Comparison of ENCODE assay signal across 32 cellular contexts in the genomic region with DNA sequence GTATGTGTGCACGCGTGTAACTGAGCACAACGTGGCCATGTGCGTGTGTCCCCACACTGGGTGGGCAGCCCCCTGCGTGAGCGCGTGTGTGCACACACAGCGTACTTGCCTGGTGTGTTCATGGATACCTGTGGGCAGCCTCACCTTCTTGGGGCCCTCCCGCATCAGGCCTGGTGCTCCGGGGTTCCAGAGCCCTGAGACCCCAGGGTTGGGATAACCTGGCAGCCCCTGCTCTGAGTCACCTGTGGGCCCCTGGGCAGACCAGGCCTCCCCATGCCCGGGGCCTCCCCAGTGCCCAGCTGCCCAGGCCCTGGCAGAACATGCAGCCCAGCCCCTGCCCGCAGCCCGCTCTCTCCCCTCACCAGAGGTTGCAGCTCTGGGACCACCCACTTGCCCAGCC. TPM values are rescaled to one million over a fixed set of nuclear protein-coding genes. Genes with fewer than 3 reads are reported as not detected.
"Had no signal": no experiment of that assay in that cellular context is flagged by ENCODE, and none has a peak within 500 bp of the region (broad histone marks: within the 10 kb centered on the region; RNA-seq: fewer than 3 reads in every experiment).

No MANE protein-coding gene starts in this region.

- FAIRE-seq: bronchial epithelial cell had no signal

- ATAC-seq: activated CD8-positive, alpha-beta T cell treated with anti-CD3 and anti-CD28 coated beads for 36 hours had no signal

- DNase-seq: activated CD4-positive, alpha-beta T cell treated with anti-CD3 and anti-CD28 coated beads, Interleukin-2, amount 10 ng/mL, durations not matched to agents 24 days and 14 days; activated CD4-positive, alpha-beta T cell treated with anti-CD3 and anti-CD28 coated beads, Interleukin-2, amount 50 U/mL, for 4 hours; activated CD8-positive, alpha-beta T cell treated with anti-CD3 and anti-CD28 coated beads for 36 hours; activated gamma-delta T cell; activated naive CD4-positive, alpha-beta T cell treated with Interleukin-2 at 50 U/mL for 16 hours; activated naive CD8-positive, alpha-beta T cell treated with anti-CD3 and anti-CD28 coated beads, Interleukin-2, amount 10 ng/mL, durations not matched to agents 7 days and 5 days; activated T-cell treated with anti-CD3 and anti-CD28 coated beads, Interleukin-2, amount 50 U/mL, for 24 hours; caudate nucleus; Karpas-422; KBM-7; NCI-H1092; NCI-H1417; NCI-H146; NCI-H187; NCI-H2029 treated with DMSO at 0.1 percent for 48 hours; NCI-H2107; NCI-H2171; NCI-H510A; NCI-H526; NCI-H748 treated with DMSO at 0.1 percent for 48 hours; NK-92 treated with Interleukin-12 subunit alpha and Interleukin-12 subunit beta, amount 100 ng/mL, for 24 hours; PC-9; SHP77; SJCRH30; T1000 had no signal

- H2AFZ ChIP-seq: PC-9 had no signal

- H3K36me3 ChIP-seq: SJCRH30, WERI-Rb-1 had no signal

- H3K4me2 ChIP-seq: PC-9 had no signal

- H3K4me3 ChIP-seq: PC-9, SJCRH30, SK-N-MC had no signal

- H3K9me3 ChIP-seq: SJCRH30 had no signal

- H3K27ac ChIP-seq: PC-9, SJCRH30, SK-N-MC had no signal

- H3K4me1 ChIP-seq: SJCRH30 had no signal

RNA-seq across cellular contexts. Expression of gene LHX3, which starts 25.2 kb away (rescaled TPM):
- total RNA-seq: activated CD4-positive, alpha-beta T cell treated with anti-CD3 and anti-CD28 coated beads, Interleukin-2, amount 10 ng/mL, durations not matched to agents 24 days and 14 days; activated CD8-positive, alpha-beta memory T cell treated with anti-CD3 and anti-CD28 coated beads for 36 hours; activated CD8-positive, alpha-beta T cell treated with anti-CD3 and anti-CD28 coated beads for 36 hours; activated naive CD8-positive, alpha-beta T cell treated with anti-CD3 and anti-CD28 coated beads, Interleukin-2, amount 10 ng/mL, durations not matched to agents 7 days and 5 days; activated T-helper 2 cell treated with anti-CD3 and anti-CD28 coated beads, Interferon-gamma antibody, Interleukin-2, Interleukin-4, amounts not matched to agents 10 μg/mL and 5 μg/mL and 100 μg/mL, durations not matched to agents 14 hours and 24 hours and 36 hours; bronchial epithelial cell; SJCRH30; T-helper 1 cell treated with Interleukin-12 subunit alpha and Interleukin-12 subunit beta and Interleukin-4 antibody, amounts not matched to agents 30 ng/mL and 1 ng/mL, for 36 hours; T-helper 2 cell treated with Interferon-gamma antibody and Interleukin-4, amounts not matched to agents 100 ng/mL and 5 ng/mL, for 36 hours had no signal
